10 cellular contexts compared by ENCODE assay signal in the genomic region with DNA sequence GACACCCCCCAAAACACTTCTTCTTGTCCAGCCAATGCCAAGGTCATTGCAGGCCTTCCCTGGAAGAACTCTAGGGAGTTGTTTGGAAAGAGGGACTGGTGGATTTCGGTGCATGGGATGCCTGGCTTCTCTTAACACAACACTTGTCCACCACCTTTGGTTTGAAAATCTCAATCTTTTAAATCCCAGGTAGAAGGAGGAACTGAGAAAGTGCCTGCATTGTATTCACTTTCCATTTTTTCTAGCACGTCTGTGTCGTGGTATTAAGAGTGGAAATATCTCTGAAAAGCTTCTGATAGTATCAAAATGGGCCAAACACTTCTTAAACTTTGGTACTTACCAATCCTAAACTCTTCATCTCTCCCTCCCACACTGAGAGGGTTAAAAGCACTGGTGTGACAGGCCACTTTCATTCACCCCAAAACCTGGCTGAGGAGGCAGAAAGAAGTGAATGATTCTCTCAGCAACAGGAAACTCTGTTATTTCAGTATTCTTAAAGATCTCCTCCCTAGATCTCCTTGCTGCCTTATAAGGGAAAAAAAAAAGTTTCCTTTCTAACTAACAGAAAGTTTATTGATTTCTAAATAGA. TPM values are rescaled to one million over a fixed set of nuclear protein-coding genes. Genes with fewer than 3 reads are reported as not detected.
DNase-seq lines count a peak whose midpoint lies in the region; ATAC-seq, FAIRE-seq and TF ChIP-seq lines count a peak whose summit lies in the region.
"Had no signal": no experiment of that assay in that cellular context is flagged by ENCODE, and none has a peak within 500 bp of the region (broad histone marks: within the 10 kb centered on the region; RNA-seq: fewer than 3 reads in every experiment).

No MANE protein-coding gene starts in this region.

- DNase-seq in right cardiac atrium (no peak), cardiac septum (ENCODE audit: low spot score) (no peak), Karpas-422 (peak; percentile 64), keratinocyte (ENCODE audit: low read depth, low spot score) (no peak), CD14-positive monocyte (ENCODE audit: low spot score) (no peak)
- no peak for DNase-seq in central memory CD4-positive, alpha-beta T cell
- no peak for DNase-seq in stimulated activated CD4-positive, alpha-beta T cell treated with anti-CD3 and anti-CD28 coated beads, Interleukin-2, amount 100 ng/mL, for 48 hours
- DNase-seq: naive B cell had no signal

- no peaks in the 10 kb centered on the region for H4K20me1 ChIP-seq in Karpas-422 (ENCODE audit: insufficient read depth, low read depth, low read length)
- no peaks in the 10 kb centered on the region for H4K20me1 ChIP-seq in keratinocyte (ENCODE audit: control insufficient read depth, extremely low read depth, insufficient read depth, low read length)

- H3K27ac ChIP-seq in right cardiac atrium (ENCODE audit: low read length) (peak overlapping the region; percentile 99), Karpas-422 (ENCODE audit: low read length) (peak overlapping the region; percentile 89), keratinocyte (ENCODE audit: control insufficient read depth, insufficient read depth, low read length) (peak overlapping the region; percentile 54)

- ATAC-seq in right cardiac atrium (no peak), GM21515 (IDR thresholded peaks at IDR 0.05; ENCODE audit: unreplicated experiment) (no peak)

- H3K9me3 ChIP-seq in right cardiac atrium (ENCODE audit: control insufficient read depth, low read length) (no peaks in the 10 kb centered on the region), Karpas-422 (ENCODE audit: low read length) (no peaks in the 10 kb centered on the region), keratinocyte (ENCODE audit: control insufficient read depth, low read depth, low read length) (no peaks in the 10 kb centered on the region)

- H2AFZ ChIP-seq in Karpas-422 (ENCODE audit: low read length), result peak overlapping the region; percentile 65
- H2AFZ ChIP-seq in keratinocyte (ENCODE audit: control insufficient read depth, low read length), result peak overlapping the region; percentile 65

- H3K79me2 ChIP-seq in Karpas-422 (ENCODE audit: low read length) (0 out of 2 replicates have a peak, but pooled peaks cover 2% of the 10 kb centered on the region), keratinocyte (ENCODE audit: control insufficient read depth, insufficient read depth, low read length) (peaks cover 10% of the 10 kb centered on the region)

- WGBS in right cardiac atrium, result 13% methylated on average over 3 of the region's 3 CpGs

- H3K4me3 ChIP-seq in right cardiac atrium (ENCODE audit: low read length) (peak overlapping the region; percentile 89), Karpas-422 (ENCODE audit: low read length) (peak overlapping the region; percentile 82; the same call in 1 of the 2 replicates), keratinocyte (ENCODE audit: control insufficient read depth in 2 of 3, extremely low read depth in 1 of 3, insufficient read depth in 2 of 3, low read depth in 1 of 3, low read length in 3 of 3) (peak overlapping the region in 2 of 3 experiments; percentile 9 to 27)

- peak overlapping the region; percentile 80 for H3K4me2 ChIP-seq in Karpas-422 (ENCODE audit: low read depth, low read length, poor library complexity, severe bottlenecking)
- peak overlapping the region; percentile 62 for H3K4me2 ChIP-seq in keratinocyte (ENCODE audit: control insufficient read depth, extremely low read depth, insufficient read depth, low read depth, low read length)

- H3K9me3 Mint-ChIP-seq in CD14-positive monocyte, result peaks cover 5 to 43% (median 30%) of the 10 kb centered on the region in 7 donors

- peak overlapping the region in 1 of 2 donors; percentile 67 for H3K4me3 Mint-ChIP-seq in CD14-positive monocyte

- H3K9ac ChIP-seq in Karpas-422 (ENCODE audit: low read length), result peak overlapping the region; percentile 89
- peak overlapping the region; percentile 62 for H3K9ac ChIP-seq in keratinocyte (ENCODE audit: control insufficient read depth, extremely low read depth, insufficient read depth, low read length)

- no peaks in the 10 kb centered on the region for H3K9me1 ChIP-seq in keratinocyte (ENCODE audit: control insufficient read depth, extremely low read depth, insufficient read depth, low read length)

- peaks cover 7 to 12% of the 10 kb centered on the region in 2 donors for H3K36me3 Mint-ChIP-seq in CD14-positive monocyte

- dilution Hi-C loops in keratinocyte (cut with MboI; ENCODE audit: extremely low pct_ligation_motif_present, low sequenced_read_pairs), result no loop called here

- FAIRE-seq in keratinocyte (lab: Jason Lieb, UNC), result peak; percentile 5
- FAIRE-seq: colon had no signal

- H3K27me3 ChIP-seq in right cardiac atrium (ENCODE audit: control insufficient read depth, insufficient read depth) (no peaks in the 10 kb centered on the region), Karpas-422 (ENCODE audit: low read length) (no peaks in the 10 kb centered on the region), keratinocyte (ENCODE audit: control insufficient read depth, extremely low read depth, insufficient read depth, low read length) (no peaks in the 10 kb centered on the region)

- intact Hi-C loops in right cardiac atrium (cut with DNase I), result loop anchor here in 3 of 4 donors (5.0 to 10.0 kb wide), 6 partner anchors 35 to 285 kb away; no protein-coding TSS in a partner anchor
- intact Hi-C loops in cardiac septum (cut with DNase I), result loop anchor here (5.0 to 10.0 kb wide), 3 partner anchors 115 to 890 kb away; no protein-coding TSS in a partner anchor
- intact Hi-C loops in CD14-positive monocyte (cut with micrococcal nuclease), result no loop called here

- TF ChIP-seq CTCF in keratinocyte (optimal IDR thresholded peaks at IDR 0.05 in 1 of 3, IDR thresholded peaks at IDR 0.05 in 1 of 3, conservative IDR thresholded peaks at IDR 0.05 in 1 of 3; ENCODE audit: extremely low read depth in 1 of 3, insufficient read depth in 2 of 3, low read length in 3 of 3) (no peak), CD14-positive monocyte (IDR thresholded peaks at IDR 0.05) (no peak)

- peaks cover 24% of the 10 kb centered on the region for H3K4me1 Mint-ChIP-seq in CD14-positive monocyte

- H3K36me3 ChIP-seq in Karpas-422 (ENCODE audit: insufficient read depth, low read length) (no peaks in the 10 kb centered on the region), keratinocyte (ENCODE audit: control insufficient read depth in 2 of 2, extremely low read depth in 1 of 2, insufficient read depth in 2 of 2, low read length in 2 of 2) (no peaks in the 10 kb centered on the region)

- H3K4me1 ChIP-seq in right cardiac atrium (ENCODE audit: control insufficient read depth, insufficient read depth, low read length), result no peaks in the 10 kb centered on the region
- H3K4me1 ChIP-seq in Karpas-422 (ENCODE audit: low read length), result peaks cover 68% of the 10 kb centered on the region
- H3K4me1 ChIP-seq in keratinocyte (ENCODE audit: control insufficient read depth, extremely low read depth, insufficient read depth, low read length), result peaks cover 58% of the 10 kb centered on the region

- H3K27ac Mint-ChIP-seq in CD14-positive monocyte, result no peak overlapping the region
- H3K27ac Mint-ChIP-seq: naive B cell had no signal

- peaks cover 78 to 93% (median 80%) of the 10 kb centered on the region in 3 donors for H3K27me3 Mint-ChIP-seq in CD14-positive monocyte (ENCODE audit: low read depth in 3 of 3)

- no peaks in the 10 kb centered on the region for H3K9me2 ChIP-seq in Karpas-422 (replicated peaks; ENCODE audit: insufficient read depth, low read length)

RNA-seq across cellular contexts. Expression of gene NFIB, which starts 3.8 kb away (rescaled TPM):
- total RNA-seq in right cardiac atrium (100 to 1,000 TPM; 125 to 143 (median 134) TPM), cardiac septum (129 TPM)
- polyA plus RNA-seq in right cardiac atrium (22.5 TPM), keratinocyte (3.6 to 23.1 TPM (median 8.9 TPM) in 3 replicates), CD14-positive monocyte (not detected)
- 1.0 and 3.6 TPM in 2 replicates for total RNA-seq in Karpas-422 (2014; rRNA removed; shearing (Covaris generic); ENCODE audit: low replicate concordance)
- polyA plus RNA-seq in keratinocyte (2011; ENCODE audit: low read depth), result 12.3 TPM
- polyA plus RNA-seq in keratinocyte (2011; cell fraction: cytosol; rRNA removed), result 7.3 and 10.7 TPM in 2 replicates
- 25.9 and 27.8 TPM in 2 replicates for polyA plus RNA-seq in keratinocyte (2011; cell fraction: nucleus; rRNA removed)
- polyA plus RNA-seq in keratinocyte (2012; ENCODE audit: low replicate concordance), result 9.5 and 16.1 TPM in 2 replicates
- 18.4 to 56.7 TPM (median 39.1 TPM) in 3 replicates for polyA minus RNA-seq in keratinocyte
- 9.4 TPM for polyA minus RNA-seq in keratinocyte (2011; cell fraction: cytosol; rRNA and poly(A)+ RNA removed)
- 19.2 and 58.1 TPM in 2 replicates for polyA minus RNA-seq in keratinocyte (2011; cell fraction: nucleus; rRNA and poly(A)+ RNA removed)

Comparison
In these comparisons a context has a peak if more than half of its experiments do, and no peak if none do; other contexts are left out.
1. H3K4me3 ChIP-seq: peak in every context shown above with its lines; median percentile 89 in right cardiac atrium; 82 in Karpas-422; 18 in keratinocyte.
2. RNA of gene NFIB, which starts 3.8 kb away (total RNA-seq): 125 to 143 TPM in right cardiac atrium and 129 TPM in cardiac septum (single experiment); 1.0 to 3.6 TPM in Karpas-422; every median in the first group is over 10 times any median in the second.
3. intact Hi-C loops: an anchor here in right cardiac atrium (5.0 to 10.0 kb wide) and cardiac septum (5.0 to 10.0 kb wide); none called in CD14-positive monocyte.
4. Peak in every context shown above with its lines, with median percentiles within 50 percentile points of each other: H3K27ac ChIP-seq.